ENCODE assay signal across 8 cellular contexts in genomic region chr1:20551945-20552727, GRCh38. TPM values are rescaled to one million over a fixed set of nuclear protein-coding genes. Genes with fewer than 3 reads are reported as not detected.
A peak's percentile ranks its signal among the peaks of the same experiment; 100 is the strongest.
DNase-seq lines count a peak whose midpoint lies in the region; ATAC-seq and TF ChIP-seq lines count a peak whose summit lies in the region.

Gene FAM43B (plus strand): TSS chr1:20552573. CDS start chr1:20552974, 401 bp downstream.

- no peaks in the 10 kb centered on the region for H3K36me3 Mint-ChIP-seq in activated CD8-positive, alpha-beta memory T cell treated with anti-CD3 and anti-CD28 coated beads, Interleukin-2, amount 10 ng/mL, durations not matched to agents 7 days and 5 days

- H3K4me3 ChIP-seq in ascending aorta (peak within 1 kb of the TSS; percentile 51 to 55), iPS-18c (ENCODE audit: insufficient read depth, low read depth, low read length) (peak within 1 kb of the TSS; percentile 55)

- CTCF ChIA-PET in activated CD8-positive, alpha-beta memory T cell treated with anti-CD3 and anti-CD28 coated beads, Interleukin-2, amount 10 ng/mL, durations not matched to agents 7 days and 5 days (lab: Charles Lee), result interaction anchor here (0.9 kb wide), 1 partner anchor 81 kb away, joined by 3 read pairs; the partner anchor contains the start of gene PINK1

- H3K27me3 ChIP-seq in ascending aorta, result no peaks in the 10 kb centered on the region

- no peak within 1 kb of the TSS for H3K4me3 Mint-ChIP-seq in activated CD8-positive, alpha-beta memory T cell treated with anti-CD3 and anti-CD28 coated beads, Interleukin-2, amount 10 ng/mL, durations not matched to agents 7 days and 5 days

- H3K36me3 ChIP-seq in ascending aorta, result no peaks in the 10 kb centered on the region

- TF ChIP-seq CTCF in ascending aorta (IDR thresholded peaks at IDR 0.05), result no peak

- peaks cover 4% of the 10 kb centered on the region for H3K4me1 Mint-ChIP-seq in activated CD8-positive, alpha-beta memory T cell treated with anti-CD3 and anti-CD28 coated beads, Interleukin-2, amount 10 ng/mL, durations not matched to agents 7 days and 5 days

- intact Hi-C loops in ascending aorta (cut with DNase I), result no loop called here

- H3K27ac Mint-ChIP-seq in activated CD8-positive, alpha-beta memory T cell treated with anti-CD3 and anti-CD28 coated beads, Interleukin-2, amount 10 ng/mL, durations not matched to agents 7 days and 5 days, result no peak within 1 kb of the TSS

- H3K9me3 ChIP-seq in ascending aorta (no peaks in the 10 kb centered on the region), iPS-18c (ENCODE audit: control insufficient read depth, insufficient read depth, low read length) (peaks cover 4% of the 10 kb centered on the region)

- no peaks in the 10 kb centered on the region for H3K9me3 Mint-ChIP-seq in activated CD8-positive, alpha-beta memory T cell treated with anti-CD3 and anti-CD28 coated beads, Interleukin-2, amount 10 ng/mL, durations not matched to agents 7 days and 5 days (ENCODE audit: low read depth)

- peaks cover 3 to 4% of the 10 kb centered on the region in 2 donors for H3K4me1 ChIP-seq in ascending aorta

- H3K27me3 Mint-ChIP-seq in activated CD8-positive, alpha-beta memory T cell treated with anti-CD3 and anti-CD28 coated beads, Interleukin-2, amount 10 ng/mL, durations not matched to agents 7 days and 5 days, result peaks cover 49% of the 10 kb centered on the region

- H3K27ac ChIP-seq in ascending aorta, result no peak within 1 kb of the TSS

- DNase-seq in activated CD8-positive, alpha-beta memory T cell treated with anti-CD3 and anti-CD28 coated beads for 24 hours, result peak; percentile 58
- no peak for DNase-seq in activated CD8-positive, alpha-beta memory T cell treated with anti-CD3 and anti-CD28 coated beads, Interleukin-2, amount 10 ng/mL, durations not matched to agents 7 days and 5 days
- no peak for DNase-seq in ascending aorta (ENCODE audit: low spot score in 2 of 2)
- peak; percentile 34 for DNase-seq in stimulated activated CD8-positive, alpha-beta memory T cell treated with anti-CD3 and anti-CD28 coated beads, Interleukin-4, amount 100 ng/mL, for 48 hours
- no peak for DNase-seq in GF-D8 (lab: John Stamatoyannopoulos, UW)

- no peak for ATAC-seq in activated CD8-positive, alpha-beta memory T cell treated with anti-CD3 and anti-CD28 coated beads, Interleukin-2, amount 10 ng/mL, durations not matched to agents 7 days and 5 days
- ATAC-seq in HG02970 (IDR thresholded peaks at IDR 0.05; ENCODE audit: low FRiP score, unreplicated experiment) (no peak), HG03378 (IDR thresholded peaks at IDR 0.05; ENCODE audit: unreplicated experiment) (no peak)

RNA-seq across cellular contexts. Expression of gene FAM43B, which starts in this region (rescaled TPM):
- total RNA-seq in activated CD8-positive, alpha-beta memory T cell treated with anti-CD3 and anti-CD28 coated beads, Interleukin-2, amount 10 ng/mL, durations not matched to agents 7 days and 5 days, result not detected
- total RNA-seq in ascending aorta, result 0.75 TPM

Comparison
In these comparisons a context has a peak if more than half of its experiments do, and no peak if none do; other contexts are left out.
1. DNase-seq: peak in activated CD8-positive, alpha-beta memory T cell treated with anti-CD3 and anti-CD28 coated beads for 24 hours (single experiment) and stimulated activated CD8-positive, alpha-beta memory T cell treated with anti-CD3 and anti-CD28 coated beads, Interleukin-4, amount 100 ng/mL, for 48 hours (single experiment); none in activated CD8-positive, alpha-beta memory T cell treated with anti-CD3 and anti-CD28 coated beads, Interleukin-2, amount 10 ng/mL, durations not matched to agents 7 days and 5 days (single experiment), ascending aorta (0 of 2) and GF-D8 (single experiment).